Comparison of ENCODE assay signal across 8 cellular contexts in the genomic region with DNA sequence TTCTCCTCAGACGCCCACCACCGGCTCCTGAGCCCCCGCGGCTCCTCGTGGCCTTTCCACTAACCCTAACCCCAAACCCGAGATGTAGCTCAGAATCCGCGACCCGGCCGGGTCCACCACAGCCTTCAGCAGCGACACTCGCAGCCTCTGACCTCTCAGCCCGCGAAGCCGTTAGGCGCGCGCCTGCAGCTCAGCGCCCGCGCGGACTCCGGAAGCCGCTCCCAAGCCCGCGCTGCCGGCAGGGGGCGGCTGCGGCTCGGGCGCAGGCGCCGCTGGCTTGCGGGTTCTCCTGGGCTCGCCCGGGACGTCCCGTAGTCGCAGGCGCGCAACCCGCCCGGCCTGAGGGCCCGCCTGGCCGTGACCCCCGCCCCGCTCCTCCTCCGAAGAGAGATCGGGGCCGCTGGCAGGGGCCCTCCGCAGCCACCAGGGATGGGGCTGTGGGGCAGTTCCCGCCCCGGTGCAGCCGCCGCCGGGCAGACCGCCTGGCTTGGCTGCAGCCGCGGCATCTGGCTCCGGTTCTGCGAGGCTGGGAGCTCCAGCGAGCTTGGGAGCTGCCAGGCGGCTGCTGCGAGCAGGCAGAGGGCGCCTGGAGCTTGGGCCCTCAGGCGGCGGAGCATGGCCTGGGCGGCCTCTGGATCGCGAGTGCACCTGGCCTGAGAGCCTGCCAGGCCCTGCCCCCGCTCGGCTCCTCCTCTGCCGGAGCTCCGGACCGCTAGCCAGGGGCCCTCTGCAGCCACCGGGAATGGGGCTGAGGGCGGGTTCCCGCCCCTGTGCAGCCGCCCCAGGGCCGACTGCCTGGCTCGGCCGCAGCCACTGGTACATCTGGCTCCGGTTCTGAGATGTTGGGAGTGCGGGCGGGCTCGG.
DNase-seq lines count a peak whose midpoint lies in the region; ATAC-seq and TF ChIP-seq lines count a peak whose summit lies in the region.

No MANE protein-coding gene starts in this region.

- peak overlapping the region; percentile 43 for H3K4me3 ChIP-seq in choroid plexus epithelial cell (ENCODE audit: low read depth, low read length)

- DNase-seq in ELF-1 (ENCODE audit: low read depth, low spot score) (peak; percentile 89), HCEC 1CT (peak; percentile 66), NCI-H1930 (lab: John Stamatoyannopoulos, UW) (peak; percentile 59 to 85), choroid plexus epithelial cell (ENCODE audit: low read depth) (peak; percentile 63), left kidney (ENCODE audit: low read depth, low spot score) (peak; percentile 94)
- DNase-seq in activated CD4-positive, alpha-beta T cell treated with anti-CD3 and anti-CD28 coated beads for 1 hour: peak; percentile 56
- peak; percentile 74 for DNase-seq in stimulated activated CD4-positive, alpha-beta T cell treated with anti-CD3 and anti-CD28 coated beads, Interleukin-1b, Interleukin-23, amount 100 ng/mL, for 48 hours

- ATAC-seq in HG02571 (IDR thresholded peaks at IDR 0.05; ENCODE audit: unreplicated experiment): no peak

- TF ChIP-seq CTCF in choroid plexus epithelial cell (conservative IDR thresholded peaks at IDR 0.05; ENCODE audit: low read depth, low read length): peak; percentile 40
